In the genomic region with DNA sequence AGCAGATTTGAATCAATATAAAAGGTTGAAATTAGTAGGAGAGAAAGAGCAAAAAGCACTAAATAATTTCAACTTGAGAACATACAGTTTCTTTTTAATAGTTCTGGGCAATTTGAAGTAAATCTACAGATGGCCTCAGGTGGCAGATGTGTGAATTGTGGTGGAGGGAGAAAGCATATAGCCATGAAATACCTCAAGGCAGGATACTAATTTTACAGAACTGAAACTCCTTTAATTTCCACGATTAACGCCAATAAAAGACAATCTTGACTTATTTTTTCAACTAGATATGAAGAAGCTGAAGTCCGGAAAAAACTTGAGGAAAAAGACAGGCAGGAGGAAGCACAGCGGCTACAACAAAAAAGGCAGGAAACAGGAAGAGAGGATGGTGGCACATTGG, we compare ENCODE assay signal across 14 cellular contexts.
"Had no signal": no experiment of that assay in that cellular context is flagged by ENCODE, and none has a peak within 500 bp of the region (broad histone marks: within the 10 kb centered on the region; RNA-seq: fewer than 3 reads in every experiment).

No MANE protein-coding gene starts in this region.

- H3K4me1 ChIP-seq: colonic mucosa, gastrocnemius medialis, parathyroid adenoma had no signal

- H3K4me3 ChIP-seq: cardiac muscle cell, colonic mucosa, gastrocnemius medialis, left ventricle myocardium inferior, thyroid gland had no signal

- H3K9ac ChIP-seq: parathyroid adenoma had no signal

- H3K27me3 ChIP-seq: cardiac muscle cell, colonic mucosa, gastrocnemius medialis, thyroid gland had no signal

- H3K9me3 ChIP-seq: colonic mucosa, gastrocnemius medialis, left ventricle myocardium inferior, thyroid gland had no signal

- DNase-seq: activated CD4-positive, alpha-beta T cell treated with anti-CD3 and anti-CD28 coated beads, Interleukin-2, amount 50 U/mL, for 1 hour; activated T-cell treated with anti-CD3 and anti-CD28 coated beads, Interleukin-2, amount 50 U/mL, for 48 hours; colonic mucosa; gastrocnemius medialis; left ventricle myocardium inferior; mesendoderm; stimulated activated CD4-positive, alpha-beta T cell treated with anti-CD3 and anti-CD28 coated beads, Interleukin-15, amount 100 ng/mL, for 24 hours; stimulated activated CD4-positive, alpha-beta T cell treated with anti-CD3 and anti-CD28 coated beads, Interleukin-4, amount 100 ng/mL, for 24 hours; T-helper 1 cell; thyroid gland had no signal

- ATAC-seq: gastrocnemius medialis had no signal

- H3K36me3 ChIP-seq: colonic mucosa had no signal

- FAIRE-seq: astrocyte, keratinocyte had no signal

- H3K27ac ChIP-seq: cardiac muscle cell, colonic mucosa, gastrocnemius medialis, left ventricle myocardium inferior, parathyroid adenoma, thyroid gland had no signal
